8 cellular contexts compared by ENCODE assay signal in genomic region chr17:75779250-75779986, GRCh38. TPM values are rescaled to one million over a fixed set of nuclear protein-coding genes. Genes with fewer than 3 reads are reported as not detected.
DNase-seq lines count a peak whose midpoint lies in the region; ATAC-seq and TF ChIP-seq lines count a peak whose summit lies in the region.

No MANE protein-coding gene starts in this region.

- no peaks in the 10 kb centered on the region for H3K27me3 ChIP-seq in BLaER1 treated with 17β-estradiol and CSF1 and Interleukin-3, amounts not matched to agents 10 nM and 100 nM
- H3K27me3 ChIP-seq in left lung = no peaks in the 10 kb centered on the region

- H3K9me3 ChIP-seq in BLaER1 treated with 17β-estradiol and CSF1 and Interleukin-3, amounts not matched to agents 10 nM and 100 nM (replicated peaks in 1 of 11) = peaks cover 0 to 8% (median 6%) of the 10 kb centered on the region in 11 experiments; a peak in 7 of 22 replicates
- no peaks in the 10 kb centered on the region for H3K9me3 ChIP-seq in left lung

- H3K9ac ChIP-seq in BLaER1 treated with 17β-estradiol and CSF1 and Interleukin-3, amounts not matched to agents 10 nM and 100 nM = peak overlapping the region; percentile 98 to 100 (median 100)

- H3K27ac ChIP-seq in BLaER1 treated with 17β-estradiol and CSF1 and Interleukin-3, amounts not matched to agents 10 nM and 100 nM = peak overlapping the region; percentile 98 to 100 (median 99)
- H3K27ac ChIP-seq in left lung = peak overlapping the region; percentile 96 to 99

- H3K4me3 ChIP-seq in BLaER1 treated with 17β-estradiol and CSF1 and Interleukin-3, amounts not matched to agents 10 nM and 100 nM = peak overlapping the region; percentile 87 to 99 (median 96)
- H3K4me3 ChIP-seq in left lung = peak overlapping the region; percentile 64 to 93

- peaks cover 51 to 65% (median 58%) of the 10 kb centered on the region in 10 experiments for H3K4me1 ChIP-seq in BLaER1 treated with 17β-estradiol and CSF1 and Interleukin-3, amounts not matched to agents 10 nM and 100 nM
- H3K4me1 ChIP-seq in left lung = peaks cover 10 to 66% of the 10 kb centered on the region in 2 donors

- H3K36me3 ChIP-seq in BLaER1 treated with 17β-estradiol and CSF1 and Interleukin-3, amounts not matched to agents 10 nM and 100 nM = peaks cover 40 to 48% (median 47%) of the 10 kb centered on the region in 11 experiments
- H3K36me3 ChIP-seq in left lung = peaks cover 5 to 43% of the 10 kb centered on the region in 2 donors

- ATAC-seq in GM19351 (IDR thresholded peaks at IDR 0.05; ENCODE audit: unreplicated experiment) (peak; percentile 70), HG03520 (IDR thresholded peaks at IDR 0.05; ENCODE audit: unreplicated experiment) (peak; percentile 71), left lung (peak; percentile 75)

- peaks cover 50 to 51% (median 51%) of the 10 kb centered on the region in 11 experiments for H4K20me1 ChIP-seq in BLaER1 treated with 17β-estradiol and CSF1 and Interleukin-3, amounts not matched to agents 10 nM and 100 nM

- H3K4me2 ChIP-seq in BLaER1 treated with 17β-estradiol and CSF1 and Interleukin-3, amounts not matched to agents 10 nM and 100 nM = peak overlapping the region in 9 of 11 experiments; percentile 77 to 98 (median 91); a peak in 13 of 22 replicates

- TF ChIP-seq CTCF in left lung (IDR thresholded peaks at IDR 0.05) = no peak

- peak; percentile 99 for DNase-seq in NCI-H526 treated with DMSO at 0.1 percent for 48 hours (lab: John Stamatoyannopoulos, UW)
- peak; percentile 90 for DNase-seq in activated CD4-positive, alpha-beta T cell treated with anti-CD3 and anti-CD28 coated beads, Interleukin-2, amount 50 U/mL, for 1 hour
- peak; percentile 100 for DNase-seq in dedifferentiated amniotic fluid mesenchymal stem cell (ENCODE audit: extremely low spot score)
- peak; percentile 97 for DNase-seq in left lung
- DNase-seq in stimulated activated CD4-positive, alpha-beta T cell treated with anti-CD3 and anti-CD28 coated beads, Interleukin-2, amount 100 ng/mL, for 48 hours = peak; percentile 87 to 89

- intact Hi-C loops in left lung (cut with DNase I) = loop anchor here in 1 of 2 donors (10.0 kb wide), 1 partner anchor 115 kb away; the partner anchor contains the start of gene TRIM65

RNA-seq across cellular contexts. Expression of gene UNK, which starts 5.2 kb away (rescaled TPM):
- total RNA-seq in left lung = 10 to 100 TPM; 19.8 to 24.6 TPM

RNA-seq across cellular contexts. Expression of gene GALK1, which starts 14.4 kb away (rescaled TPM):
- total RNA-seq in left lung = 10 to 100 TPM; 38.1 to 39.6 TPM

RNA-seq across cellular contexts. Expression of gene ITGB4, which starts 58.2 kb away (rescaled TPM):
- total RNA-seq in left lung = 10 to 100 TPM; 44.1 to 54.8 TPM

Comparison
In these comparisons a context has a peak if more than half of its experiments do, and no peak if none do; other contexts are left out.
1. Peak in every context shown above with its lines: DNase-seq, ATAC-seq, H3K4me3 ChIP-seq and H3K27ac ChIP-seq.